2 cellular contexts compared by ENCODE assay signal in the genomic region with DNA sequence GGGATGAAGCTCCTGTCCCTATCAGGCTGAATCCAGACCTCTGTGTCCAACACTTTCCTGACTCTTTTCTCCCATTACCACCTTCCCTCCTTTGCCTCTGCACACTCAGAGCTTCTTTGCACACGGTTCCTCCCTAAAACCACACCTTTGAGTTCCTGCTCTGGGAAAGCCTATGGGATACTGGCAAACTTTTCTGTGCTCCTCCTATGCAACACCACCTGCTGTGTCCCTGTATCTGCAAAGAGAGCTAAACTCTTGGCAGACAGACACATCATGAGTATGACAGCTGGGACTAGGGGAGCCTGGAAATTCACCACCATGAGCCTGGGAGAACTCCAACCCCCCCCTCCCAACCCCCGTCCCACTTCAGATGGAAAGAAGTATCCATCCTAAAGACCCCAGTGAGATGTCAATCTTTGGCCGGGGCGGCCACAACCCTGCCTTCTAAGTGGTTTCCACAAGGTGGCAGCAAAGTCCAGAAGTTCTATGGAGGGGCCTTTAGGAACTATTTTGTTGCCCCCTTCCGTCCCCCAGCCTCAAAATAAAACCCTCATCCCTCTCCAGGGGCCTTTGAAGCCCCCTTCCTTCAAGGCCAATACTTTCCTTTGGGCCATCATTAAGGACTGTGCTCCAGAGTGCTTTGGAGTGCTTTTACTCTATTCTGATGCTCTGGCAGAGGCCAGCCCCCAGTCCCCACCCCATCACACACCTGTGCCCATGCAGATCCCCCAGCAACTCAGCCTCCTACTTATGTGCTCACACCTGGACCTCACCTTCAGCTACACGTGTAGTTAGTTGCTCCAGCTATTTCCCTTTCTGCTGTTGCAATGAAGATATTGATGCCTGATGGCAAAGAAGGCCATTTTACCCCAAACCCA.
TF ChIP-seq lines count a peak whose summit lies in the region.

No MANE protein-coding gene starts in this region.

TF ChIP-seq in GM23338, 12 proteins besides CTCF, POLR2A, EP300 and RAD21 (continued from another document):
- TF ChIP-seq, protein P1, sequence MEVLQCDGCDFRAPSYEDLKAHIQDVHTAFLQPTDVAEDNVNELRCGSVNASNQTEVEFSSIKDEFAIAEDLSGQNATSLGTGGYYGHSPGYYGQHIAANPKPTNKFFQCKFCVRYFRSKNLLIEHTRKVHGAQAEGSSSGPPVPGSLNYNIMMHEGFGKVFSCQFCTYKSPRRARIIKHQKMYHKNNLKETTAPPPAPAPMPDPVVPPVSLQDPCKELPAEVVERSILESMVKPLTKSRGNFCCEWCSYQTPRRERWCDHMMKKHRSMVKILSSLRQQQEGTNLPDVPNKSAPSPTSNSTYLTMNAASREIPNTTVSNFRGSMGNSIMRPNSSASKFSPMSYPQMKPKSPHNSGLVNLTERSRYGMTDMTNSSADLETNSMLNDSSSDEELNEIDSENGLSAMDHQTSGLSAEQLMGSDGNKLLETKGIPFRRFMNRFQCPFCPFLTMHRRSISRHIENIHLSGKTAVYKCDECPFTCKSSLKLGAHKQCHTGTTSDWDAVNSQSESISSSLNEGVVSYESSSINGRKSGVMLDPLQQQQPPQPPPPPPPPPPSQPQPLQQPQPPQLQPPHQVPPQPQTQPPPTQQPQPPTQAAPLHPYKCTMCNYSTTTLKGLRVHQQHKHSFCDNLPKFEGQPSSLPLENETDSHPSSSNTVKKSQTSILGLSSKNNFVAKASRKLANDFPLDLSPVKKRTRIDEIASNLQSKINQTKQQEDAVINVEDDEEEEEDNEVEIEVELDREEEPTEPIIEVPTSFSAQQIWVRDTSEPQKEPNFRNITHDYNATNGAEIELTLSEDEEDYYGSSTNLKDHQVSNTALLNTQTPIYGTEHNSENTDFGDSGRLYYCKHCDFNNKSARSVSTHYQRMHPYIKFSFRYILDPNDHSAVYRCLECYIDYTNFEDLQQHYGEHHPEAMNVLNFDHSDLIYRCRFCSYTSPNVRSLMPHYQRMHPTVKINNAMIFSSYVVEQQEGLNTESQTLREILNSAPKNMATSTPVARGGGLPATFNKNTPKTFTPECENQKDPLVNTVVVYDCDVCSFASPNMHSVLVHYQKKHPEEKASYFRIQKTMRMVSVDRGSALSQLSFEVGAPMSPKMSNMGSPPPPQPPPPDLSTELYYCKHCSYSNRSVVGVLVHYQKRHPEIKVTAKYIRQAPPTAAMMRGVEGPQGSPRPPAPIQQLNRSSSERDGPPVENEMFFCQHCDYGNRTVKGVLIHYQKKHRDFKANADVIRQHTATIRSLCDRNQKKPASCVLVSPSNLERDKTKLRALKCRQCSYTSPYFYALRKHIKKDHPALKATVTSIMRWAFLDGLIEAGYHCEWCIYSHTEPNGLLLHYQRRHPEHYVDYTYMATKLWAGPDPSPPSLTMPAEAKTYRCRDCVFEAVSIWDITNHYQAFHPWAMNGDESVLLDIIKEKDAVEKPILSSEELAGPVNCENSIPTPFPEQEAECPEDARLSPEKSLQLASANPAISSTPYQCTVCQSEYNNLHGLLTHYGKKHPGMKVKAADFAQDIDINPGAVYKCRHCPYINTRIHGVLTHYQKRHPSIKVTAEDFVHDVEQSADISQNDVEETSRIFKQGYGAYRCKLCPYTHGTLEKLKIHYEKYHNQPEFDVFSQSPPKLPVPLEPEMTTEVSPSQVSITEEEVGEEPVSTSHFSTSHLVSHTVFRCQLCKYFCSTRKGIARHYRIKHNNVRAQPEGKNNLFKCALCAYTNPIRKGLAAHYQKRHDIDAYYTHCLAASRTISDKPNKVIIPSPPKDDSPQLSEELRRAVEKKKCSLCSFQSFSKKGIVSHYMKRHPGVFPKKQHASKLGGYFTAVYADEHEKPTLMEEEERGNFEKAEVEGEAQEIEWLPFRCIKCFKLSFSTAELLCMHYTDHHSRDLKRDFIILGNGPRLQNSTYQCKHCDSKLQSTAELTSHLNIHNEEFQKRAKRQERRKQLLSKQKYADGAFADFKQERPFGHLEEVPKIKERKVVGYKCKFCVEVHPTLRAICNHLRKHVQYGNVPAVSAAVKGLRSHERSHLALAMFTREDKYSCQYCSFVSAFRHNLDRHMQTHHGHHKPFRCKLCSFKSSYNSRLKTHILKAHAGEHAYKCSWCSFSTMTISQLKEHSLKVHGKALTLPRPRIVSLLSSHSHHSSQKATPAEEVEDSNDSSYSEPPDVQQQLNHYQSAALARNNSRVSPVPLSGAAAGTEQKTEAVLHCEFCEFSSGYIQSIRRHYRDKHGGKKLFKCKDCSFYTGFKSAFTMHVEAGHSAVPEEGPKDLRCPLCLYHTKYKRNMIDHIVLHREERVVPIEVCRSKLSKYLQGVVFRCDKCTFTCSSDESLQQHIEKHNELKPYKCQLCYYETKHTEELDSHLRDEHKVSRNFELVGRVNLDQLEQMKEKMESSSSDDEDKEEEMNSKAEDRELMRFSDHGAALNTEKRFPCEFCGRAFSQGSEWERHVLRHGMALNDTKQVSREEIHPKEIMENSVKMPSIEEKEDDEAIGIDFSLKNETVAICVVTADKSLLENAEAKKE (CRISPR knock-in tag; IDR thresholded peaks at IDR 0.05) = no peak
- TF ChIP-seq STAT1 (IDR thresholded peaks at IDR 0.05; ENCODE audit: unreplicated experiment) (no peak), EZH2phosphoT487 (IDR thresholded peaks at IDR 0.05; ENCODE audit: unreplicated experiment) (no peak), ZNF331 (CRISPR knock-in tag; IDR thresholded peaks at IDR 0.05; ENCODE audit: low read depth) (no peak)
- TF ChIP-seq, protein P2, sequence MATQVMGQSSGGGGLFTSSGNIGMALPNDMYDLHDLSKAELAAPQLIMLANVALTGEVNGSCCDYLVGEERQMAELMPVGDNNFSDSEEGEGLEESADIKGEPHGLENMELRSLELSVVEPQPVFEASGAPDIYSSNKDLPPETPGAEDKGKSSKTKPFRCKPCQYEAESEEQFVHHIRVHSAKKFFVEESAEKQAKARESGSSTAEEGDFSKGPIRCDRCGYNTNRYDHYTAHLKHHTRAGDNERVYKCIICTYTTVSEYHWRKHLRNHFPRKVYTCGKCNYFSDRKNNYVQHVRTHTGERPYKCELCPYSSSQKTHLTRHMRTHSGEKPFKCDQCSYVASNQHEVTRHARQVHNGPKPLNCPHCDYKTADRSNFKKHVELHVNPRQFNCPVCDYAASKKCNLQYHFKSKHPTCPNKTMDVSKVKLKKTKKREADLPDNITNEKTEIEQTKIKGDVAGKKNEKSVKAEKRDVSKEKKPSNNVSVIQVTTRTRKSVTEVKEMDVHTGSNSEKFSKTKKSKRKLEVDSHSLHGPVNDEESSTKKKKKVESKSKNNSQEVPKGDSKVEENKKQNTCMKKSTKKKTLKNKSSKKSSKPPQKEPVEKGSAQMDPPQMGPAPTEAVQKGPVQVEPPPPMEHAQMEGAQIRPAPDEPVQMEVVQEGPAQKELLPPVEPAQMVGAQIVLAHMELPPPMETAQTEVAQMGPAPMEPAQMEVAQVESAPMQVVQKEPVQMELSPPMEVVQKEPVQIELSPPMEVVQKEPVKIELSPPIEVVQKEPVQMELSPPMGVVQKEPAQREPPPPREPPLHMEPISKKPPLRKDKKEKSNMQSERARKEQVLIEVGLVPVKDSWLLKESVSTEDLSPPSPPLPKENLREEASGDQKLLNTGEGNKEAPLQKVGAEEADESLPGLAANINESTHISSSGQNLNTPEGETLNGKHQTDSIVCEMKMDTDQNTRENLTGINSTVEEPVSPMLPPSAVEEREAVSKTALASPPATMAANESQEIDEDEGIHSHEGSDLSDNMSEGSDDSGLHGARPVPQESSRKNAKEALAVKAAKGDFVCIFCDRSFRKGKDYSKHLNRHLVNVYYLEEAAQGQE (IDR thresholded peaks at IDR 0.05; ENCODE audit: unreplicated experiment) = no peak
TF ChIP-seq in GM23338: peak in this region for 0.

TF ChIP-seq in WTC11, 78 proteins besides CTCF, POLR2A, EP300 and RAD21 (continued from another document):
- TF ChIP-seq, protein P3, sequence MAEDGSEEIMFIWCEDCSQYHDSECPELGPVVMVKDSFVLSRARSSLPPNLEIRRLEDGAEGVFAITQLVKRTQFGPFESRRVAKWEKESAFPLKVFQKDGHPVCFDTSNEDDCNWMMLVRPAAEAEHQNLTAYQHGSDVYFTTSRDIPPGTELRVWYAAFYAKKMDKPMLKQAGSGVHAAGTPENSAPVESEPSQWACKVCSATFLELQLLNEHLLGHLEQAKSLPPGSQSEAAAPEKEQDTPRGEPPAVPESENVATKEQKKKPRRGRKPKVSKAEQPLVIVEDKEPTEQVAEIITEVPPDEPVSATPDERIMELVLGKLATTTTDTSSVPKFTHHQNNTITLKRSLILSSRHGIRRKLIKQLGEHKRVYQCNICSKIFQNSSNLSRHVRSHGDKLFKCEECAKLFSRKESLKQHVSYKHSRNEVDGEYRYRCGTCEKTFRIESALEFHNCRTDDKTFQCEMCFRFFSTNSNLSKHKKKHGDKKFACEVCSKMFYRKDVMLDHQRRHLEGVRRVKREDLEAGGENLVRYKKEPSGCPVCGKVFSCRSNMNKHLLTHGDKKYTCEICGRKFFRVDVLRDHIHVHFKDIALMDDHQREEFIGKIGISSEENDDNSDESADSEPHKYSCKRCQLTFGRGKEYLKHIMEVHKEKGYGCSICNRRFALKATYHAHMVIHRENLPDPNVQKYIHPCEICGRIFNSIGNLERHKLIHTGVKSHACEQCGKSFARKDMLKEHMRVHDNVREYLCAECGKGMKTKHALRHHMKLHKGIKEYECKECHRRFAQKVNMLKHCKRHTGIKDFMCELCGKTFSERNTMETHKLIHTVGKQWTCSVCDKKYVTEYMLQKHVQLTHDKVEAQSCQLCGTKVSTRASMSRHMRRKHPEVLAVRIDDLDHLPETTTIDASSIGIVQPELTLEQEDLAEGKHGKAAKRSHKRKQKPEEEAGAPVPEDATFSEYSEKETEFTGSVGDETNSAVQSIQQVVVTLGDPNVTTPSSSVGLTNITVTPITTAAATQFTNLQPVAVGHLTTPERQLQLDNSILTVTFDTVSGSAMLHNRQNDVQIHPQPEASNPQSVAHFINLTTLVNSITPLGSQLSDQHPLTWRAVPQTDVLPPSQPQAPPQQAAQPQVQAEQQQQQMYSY (CRISPR knock-in tag; IDR thresholded peaks at IDR 0.05) = no peak
- TF ChIP-seq, protein P4, sequence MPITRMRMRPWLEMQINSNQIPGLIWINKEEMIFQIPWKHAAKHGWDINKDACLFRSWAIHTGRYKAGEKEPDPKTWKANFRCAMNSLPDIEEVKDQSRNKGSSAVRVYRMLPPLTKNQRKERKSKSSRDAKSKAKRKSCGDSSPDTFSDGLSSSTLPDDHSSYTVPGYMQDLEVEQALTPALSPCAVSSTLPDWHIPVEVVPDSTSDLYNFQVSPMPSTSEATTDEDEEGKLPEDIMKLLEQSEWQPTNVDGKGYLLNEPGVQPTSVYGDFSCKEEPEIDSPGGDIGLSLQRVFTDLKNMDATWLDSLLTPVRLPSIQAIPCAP (CRISPR knock-in tag; IDR thresholded peaks at IDR 0.05) = no peak
- TF ChIP-seq JAZF1 (CRISPR knock-in tag; IDR thresholded peaks at IDR 0.05) (no peak), KAT7 (CRISPR knock-in tag; IDR thresholded peaks at IDR 0.05; ENCODE audit: borderline replicate concordance) (no peak), ZNF263 (CRISPR knock-in tag; IDR thresholded peaks at IDR 0.05; ENCODE audit: low read depth) (no peak)
- TF ChIP-seq, protein P5, sequence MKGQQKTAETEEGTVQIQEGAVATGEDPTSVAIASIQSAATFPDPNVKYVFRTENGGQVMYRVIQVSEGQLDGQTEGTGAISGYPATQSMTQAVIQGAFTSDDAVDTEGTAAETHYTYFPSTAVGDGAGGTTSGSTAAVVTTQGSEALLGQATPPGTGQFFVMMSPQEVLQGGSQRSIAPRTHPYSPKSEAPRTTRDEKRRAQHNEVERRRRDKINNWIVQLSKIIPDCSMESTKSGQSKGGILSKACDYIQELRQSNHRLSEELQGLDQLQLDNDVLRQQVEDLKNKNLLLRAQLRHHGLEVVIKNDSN (CRISPR knock-in tag; IDR thresholded peaks at IDR 0.05) = no peak
- TF ChIP-seq, protein P6, sequence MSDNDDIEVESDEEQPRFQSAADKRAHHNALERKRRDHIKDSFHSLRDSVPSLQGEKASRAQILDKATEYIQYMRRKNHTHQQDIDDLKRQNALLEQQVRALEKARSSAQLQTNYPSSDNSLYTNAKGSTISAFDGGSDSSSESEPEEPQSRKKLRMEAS (CRISPR knock-in tag; IDR thresholded peaks at IDR 0.05) = no peak
